ENCODE assay signal across 8 cellular contexts in the genomic region with DNA sequence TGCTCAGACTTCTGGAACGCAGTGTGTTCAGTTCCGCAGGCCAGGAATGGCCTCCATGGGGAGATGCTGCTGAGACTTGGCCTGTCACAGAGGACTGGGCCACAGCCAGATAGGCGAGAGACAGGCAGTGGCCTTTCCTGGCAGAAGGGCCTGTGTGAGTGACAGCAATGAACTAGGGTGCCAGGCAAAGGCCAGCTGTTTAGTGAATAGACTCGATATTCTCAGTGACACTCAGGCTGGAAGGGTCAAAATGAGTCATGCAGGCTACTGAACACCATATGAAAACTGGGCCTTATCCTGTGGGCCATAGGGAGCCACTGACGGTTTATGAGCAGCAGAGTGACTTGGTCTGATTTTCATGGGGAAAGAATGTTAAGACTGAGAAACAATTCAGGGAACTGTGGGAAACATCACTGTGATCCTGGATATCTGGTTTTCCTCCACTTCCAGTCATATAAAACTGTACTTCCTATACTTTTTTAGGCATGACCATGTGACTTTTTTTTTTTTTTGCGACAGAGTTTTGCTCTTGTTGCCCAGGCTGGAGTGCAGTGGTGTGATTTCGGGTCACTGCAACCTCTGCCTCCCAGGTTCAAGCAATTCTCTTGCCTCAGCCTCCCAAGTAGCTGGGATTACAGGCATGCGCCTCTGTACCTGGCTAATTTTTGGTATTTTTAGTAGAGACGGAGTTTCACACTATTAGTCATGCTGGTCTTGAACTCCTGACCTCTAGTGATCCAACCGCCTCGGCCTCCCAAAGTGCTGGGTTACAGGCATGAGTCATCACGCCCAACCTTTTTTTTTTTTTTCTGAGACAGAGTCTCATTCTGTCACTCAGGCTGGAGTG. TPM values are rescaled to one million over a fixed set of nuclear protein-coding genes. Genes with fewer than 3 reads are reported as not detected.
DNase-seq lines count a peak whose midpoint lies in the region; ATAC-seq, FAIRE-seq and TF ChIP-seq lines count a peak whose summit lies in the region.

No MANE protein-coding gene starts in this region.

- no peak for TF ChIP-seq RAD21 in HepG2 (CRISPR knock-in tag; IDR thresholded peaks at IDR 0.05)

- no peaks in the 10 kb centered on the region for H3K27me3 ChIP-seq in SJSA1 (replicated peaks)
- no peaks in the 10 kb centered on the region for H3K27me3 ChIP-seq in brain microvascular endothelial cell (replicated peaks)
- no peaks in the 10 kb centered on the region; a peak in 1 of 5 replicates for H3K27me3 ChIP-seq in HepG2 (ENCODE audit: control insufficient read depth in 1 of 2, insufficient read depth in 2 of 2, low read length in 2 of 2)

- TF ChIP-seq EP300 in HepG2 (IDR thresholded peaks at IDR 0.05; ENCODE audit: low read depth in 2 of 2, low read length in 2 of 2) (no peak), HepG2 (CRISPR knock-in tag; IDR thresholded peaks at IDR 0.05; ENCODE audit: borderline replicate concordance) (peak; percentile 28; the same call in 1 of the 2 replicates)

- peak; percentile 15 for FAIRE-seq in HepG2 (lab: Jason Lieb, UNC)

- H3K4me2 ChIP-seq in HepG2 (ENCODE audit: low read depth, low read length) = peak overlapping the region; percentile 14

- in situ Hi-C loops in brain microvascular endothelial cell (cut with HindIII; ENCODE audit: low pct_ligation_motif_present, low sequenced_read_pairs) (loop anchor here (25.0 kb wide), 1 partner anchor 201 kb away; no protein-coding TSS in a partner anchor), HepG2 (cut with HindIII; ENCODE audit: extremely low pct_ligation_motif_present, low pct_unique_long_range_greater_than_20kb) (loop anchor here (5.0 kb wide), 3 partner anchors 221 to 481 kb away; no protein-coding TSS in a partner anchor)

- no peaks in the 10 kb centered on the region for H3K27me3 Mint-ChIP-seq in stimulated activated memory B cell treated with anti-CD40 and anti-IgM and Interleukin-4, amounts not matched to agents 10 μg/mL and 1 μg/mL and 100 μg/mL, for 72 hours

- intact Hi-C loops in HepG2 (cut with micrococcal nuclease; ENCODE audit: unreplicated experiment) = loop anchor here (5.0 to 10.0 kb wide), 2 partner anchors 91 to 354 kb away; a partner anchor contains a TSS

- no peak for TF ChIP-seq POLR2A in HepG2 (IDR thresholded peaks at IDR 0.05; ENCODE audit: insufficient read depth in 1 of 2, low read depth in 2 of 2, low read length in 2 of 2)

- no peaks in the 10 kb centered on the region for H3K9me3 ChIP-seq in SJSA1 (replicated peaks)
- no peaks in the 10 kb centered on the region for H3K9me3 ChIP-seq in HepG2 (ENCODE audit: low read length)

- no peaks in the 10 kb centered on the region for H3K36me3 Mint-ChIP-seq in stimulated activated memory B cell treated with anti-CD40 and anti-IgM and Interleukin-4, amounts not matched to agents 10 μg/mL and 1 μg/mL and 100 μg/mL, for 72 hours

- CTCF ChIA-PET in HepG2 (lab: Yijun Ruan, JAX; ENCODE audit: low intra/inter-chr PET ratio, low total read pairs) = interaction anchor here (1.9 to 7.5 kb wide), 3 partner anchors 172 to 224 kb away, joined by 12 to 136 read pairs (median 33); no protein-coding TSS in a partner anchor

- H3K4me1 ChIP-seq in SJSA1 (replicated peaks) (peaks cover 16% of the 10 kb centered on the region), HepG2 (ENCODE audit: insufficient read depth, low read length) (peaks cover 38% of the 10 kb centered on the region)

- H3K9me3 Mint-ChIP-seq in stimulated activated memory B cell treated with anti-CD40 and anti-IgM and Interleukin-4, amounts not matched to agents 10 μg/mL and 1 μg/mL and 100 μg/mL, for 72 hours = peaks cover under 1% of the 10 kb centered on the region

- peak; percentile 30 for DNase-seq in AG09319 (ENCODE audit: extremely low read depth, low read depth)
- DNase-seq in SJSA1 (ENCODE audit: low read depth in 1 of 2, low spot score in 2 of 2) = peak; percentile 70 to 76
- peak; percentile 81 for DNase-seq in brain microvascular endothelial cell
- peak; percentile 92 for DNase-seq in HepG2 (ENCODE audit: low spot score)
- DNase-seq in NCI-H1694 treated with DMSO at 0.1 percent for 48 hours (lab: John Stamatoyannopoulos, UW) = no peak

- ATAC-seq in GM19043 (IDR thresholded peaks at IDR 0.05; ENCODE audit: low read depth, unreplicated experiment) (peak; percentile 46), HG03103 (IDR thresholded peaks at IDR 0.05; ENCODE audit: low read depth, unreplicated experiment) (peak; percentile 56), HepG2 (peak; percentile 57)
- peak; percentile 84 for ATAC-seq in stimulated activated memory B cell treated with anti-CD40 and anti-IgM and Interleukin-4, amounts not matched to agents 10 μg/mL and 1 μg/mL and 100 μg/mL, for 72 hours

- no peak overlapping the region for H3K4me3 ChIP-seq in SJSA1
- no peak overlapping the region for H3K4me3 ChIP-seq in brain microvascular endothelial cell (ENCODE audit: low read depth, low read length)
- H3K4me3 ChIP-seq in HepG2 (replicated peaks in 1 of 3; ENCODE audit: insufficient read depth in 1 of 3, low read depth in 2 of 3, low read length in 3 of 3) = no peak overlapping the region

- no peak overlapping the region for H3K9ac ChIP-seq in HepG2 (ENCODE audit: insufficient read depth, low read depth, low read length)

- no peaks in the 10 kb centered on the region for H3K79me2 ChIP-seq in HepG2 (ENCODE audit: insufficient read depth, low read length)

- H3K4me1 Mint-ChIP-seq in stimulated activated memory B cell treated with anti-CD40 and anti-IgM and Interleukin-4, amounts not matched to agents 10 μg/mL and 1 μg/mL and 100 μg/mL, for 72 hours = peaks cover 57% of the 10 kb centered on the region

- peak overlapping the region; percentile 96 for H3K27ac Mint-ChIP-seq in stimulated activated memory B cell treated with anti-CD40 and anti-IgM and Interleukin-4, amounts not matched to agents 10 μg/mL and 1 μg/mL and 100 μg/mL, for 72 hours

- H2AFZ ChIP-seq in HepG2 (ENCODE audit: low read length) = no peak overlapping the region

- WGBS in HepG2 (ENCODE audit: low lambda C conversion rate) = 36% methylated on average over 12 of the region's 12 CpGs

- H4K20me1 ChIP-seq in HepG2 (ENCODE audit: insufficient read depth, low read length) = no peaks in the 10 kb centered on the region

- H3K36me3 ChIP-seq in SJSA1 (no peaks in the 10 kb centered on the region), brain microvascular endothelial cell (replicated peaks) (no peaks in the 10 kb centered on the region), HepG2 (replicated peaks in 1 of 2; ENCODE audit: control insufficient read depth in 1 of 2, insufficient read depth in 2 of 2, low read length in 2 of 2) (no peaks in the 10 kb centered on the region)

- peak overlapping the region; percentile 50 for H3K4me3 Mint-ChIP-seq in stimulated activated memory B cell treated with anti-CD40 and anti-IgM and Interleukin-4, amounts not matched to agents 10 μg/mL and 1 μg/mL and 100 μg/mL, for 72 hours

- TF ChIP-seq CTCF in AG09319 (IDR thresholded peaks at IDR 0.05; ENCODE audit: low read depth, low read length) (no peak), brain microvascular endothelial cell (IDR thresholded peaks at IDR 0.05; ENCODE audit: low read depth, low read length, missing control alignments) (no peak), HepG2 (CRISPR knock-in tag; IDR thresholded peaks at IDR 0.05) (0 out of 2 replicates have a peak, but pooled peaks have one; percentile 6)

- H3K27ac ChIP-seq in SJSA1 (peak overlapping the region; percentile 55), brain microvascular endothelial cell (peak overlapping the region; percentile 56), HepG2 (ENCODE audit: extremely low read length, insufficient read depth, low read length) (no peak overlapping the region)

- POLR2A ChIA-PET in HepG2 (lab: Yijun Ruan, JAX) = interaction anchor here (0.7 to 1.7 kb wide), 4 partner anchors 89 to 353 kb away, joined by 3 to 6 read pairs (median 5); a partner anchor contains a TSS

- BruUV-seq in HepG2 (replicated peaks; lab: Mats Ljungman, UMichigan) = no TSS peak

RNA-seq across cellular contexts. Expression of a gene that starts 5.2 kb away (rescaled TPM):
- 42.8 and 58.7 TPM in 2 replicates for total RNA-seq in SJSA1 (2014; rRNA removed; shearing (Covaris generic))
- 70.4 and 85.8 TPM in 2 replicates for total RNA-seq in HepG2 (2016; rRNA removed; fragmentation: Illumina TruSeq; extraction: Trizol)
- total RNA-seq in HepG2 (2016; cell fraction: cytosol; rRNA removed; fragmentation: Illumina TruSeq; extraction: Trizol; ENCODE audit: low read depth) = 16.4 and 18.5 TPM in 2 replicates
- 72.4 and 82.8 TPM in 2 replicates for total RNA-seq in HepG2 (2016; cell fraction: insoluble cytoplasmic fraction; rRNA removed; fragmentation: Illumina TruSeq; extraction: Trizol)
- 22.6 and 30.6 TPM in 2 replicates for total RNA-seq in HepG2 (2016; cell fraction: membrane; rRNA removed; fragmentation: Illumina TruSeq; extraction: Trizol)
- 19.6 and 33.1 TPM in 2 replicates for total RNA-seq in HepG2 (2016; cell fraction: nucleus; rRNA removed; fragmentation: Illumina TruSeq; extraction: Trizol)
- polyA plus RNA-seq in HepG2 (2011; rRNA removed) = 53.5 and 53.9 TPM in 2 replicates
- polyA plus RNA-seq in HepG2 (2011; cell fraction: cytosol; rRNA removed) = 62.7 and 64.9 TPM in 2 replicates
- 24.6 and 28.0 TPM in 2 replicates for polyA plus RNA-seq in HepG2 (2011; cell fraction: nucleus; rRNA removed)
- 50.9 and 51.9 TPM in 2 replicates for polyA plus RNA-seq in HepG2 (2012)
- polyA plus RNA-seq in HepG2 (2016; cell fraction: cytosol; fragmentation: Illumina TruSeq; extraction: Trizol; ENCODE audit: low read depth) = 11.7 and 13.3 TPM in 2 replicates
- 83.5 and 86.0 TPM in 2 replicates for polyA plus RNA-seq in HepG2 (2016; cell fraction: insoluble cytoplasmic fraction; fragmentation: Illumina TruSeq; extraction: Trizol; ENCODE audit: low read depth)
- 23.4 and 24.0 TPM in 2 replicates for polyA plus RNA-seq in HepG2 (2016; cell fraction: membrane; fragmentation: Illumina TruSeq; extraction: Trizol; ENCODE audit: low read depth)
- 45.2 and 55.4 TPM in 2 replicates for polyA plus RNA-seq in HepG2 (2016; cell fraction: nucleus; fragmentation: Illumina TruSeq; extraction: Trizol; ENCODE audit: insufficient read depth, low read depth)
- polyA minus RNA-seq in HepG2 (2011; rRNA and poly(A)+ RNA removed; ENCODE audit: low replicate concordance) = 26.5 and 26.6 TPM in 2 replicates
- polyA minus RNA-seq in HepG2 (2011; cell fraction: cytosol; rRNA and poly(A)+ RNA removed) = 21.1 and 23.4 TPM in 2 replicates
- polyA minus RNA-seq in HepG2 (2011; cell fraction: nucleus; rRNA and poly(A)+ RNA removed) = 14.0 and 17.6 TPM in 2 replicates

RNA-seq across cellular contexts. Expression of a gene that starts 43.7 kb away (rescaled TPM):
- not detected in 2 replicates for total RNA-seq in SJSA1 (2014; rRNA removed; shearing (Covaris generic))
- total RNA-seq in HepG2 (2016; rRNA removed; fragmentation: Illumina TruSeq; extraction: Trizol) = not detected in 2 replicates
- total RNA-seq in HepG2 (2016; cell fraction: cytosol; rRNA removed; fragmentation: Illumina TruSeq; extraction: Trizol; ENCODE audit: low read depth) = not detected in 2 replicates
- not detected in 2 replicates for total RNA-seq in HepG2 (2016; cell fraction: insoluble cytoplasmic fraction; rRNA removed; fragmentation: Illumina TruSeq; extraction: Trizol)
- not detected in 2 replicates for total RNA-seq in HepG2 (2016; cell fraction: membrane; rRNA removed; fragmentation: Illumina TruSeq; extraction: Trizol)
- not detected in 2 replicates for total RNA-seq in HepG2 (2016; cell fraction: nucleus; rRNA removed; fragmentation: Illumina TruSeq; extraction: Trizol)
- 0.16 and 0.25 TPM in 2 replicates for polyA plus RNA-seq in HepG2 (2011; rRNA removed)
- 0.08 TPM in 1 of 2 replicates, not detected in the other for polyA plus RNA-seq in HepG2 (2011; cell fraction: cytosol; rRNA removed)
- polyA plus RNA-seq in HepG2 (2011; cell fraction: nucleus; rRNA removed) = 0.12 and 0.16 TPM in 2 replicates
- polyA plus RNA-seq in HepG2 (2012) = 0.39 and 0.84 TPM in 2 replicates
- polyA plus RNA-seq in HepG2 (2016; cell fraction: cytosol; fragmentation: Illumina TruSeq; extraction: Trizol; ENCODE audit: low read depth) = not detected in 2 replicates
- not detected in 2 replicates for polyA plus RNA-seq in HepG2 (2016; cell fraction: insoluble cytoplasmic fraction; fragmentation: Illumina TruSeq; extraction: Trizol; ENCODE audit: low read depth)
- polyA plus RNA-seq in HepG2 (2016; cell fraction: membrane; fragmentation: Illumina TruSeq; extraction: Trizol; ENCODE audit: low read depth) = not detected in 2 replicates
- not detected in 2 replicates for polyA plus RNA-seq in HepG2 (2016; cell fraction: nucleus; fragmentation: Illumina TruSeq; extraction: Trizol; ENCODE audit: insufficient read depth, low read depth)
- polyA minus RNA-seq in HepG2 (2011; rRNA and poly(A)+ RNA removed; ENCODE audit: low replicate concordance) = not detected in 2 replicates
- not detected in 2 replicates for polyA minus RNA-seq in HepG2 (2011; cell fraction: cytosol; rRNA and poly(A)+ RNA removed)
- polyA minus RNA-seq in HepG2 (2011; cell fraction: nucleus; rRNA and poly(A)+ RNA removed) = 0.64 and 1.2 TPM in 2 replicates
